In genomic region chr9:128412120-128412790, GRCh38 we compare ENCODE assay signal across 8 cellular contexts. TPM values are rescaled to one million over a fixed set of nuclear protein-coding genes. Genes with fewer than 3 reads are reported as not detected.
DNase-seq lines count a peak whose midpoint lies in the region; ATAC-seq and TF ChIP-seq lines count a peak whose summit lies in the region.

No MANE protein-coding gene starts in this region.

- no peak for ATAC-seq in GM21526 (IDR thresholded peaks at IDR 0.05; ENCODE audit: low FRiP score, unreplicated experiment)
- ATAC-seq in GM18502 (IDR thresholded peaks at IDR 0.05; ENCODE audit: poor library complexity, unreplicated experiment) = no peak

- H4K8ac ChIP-seq in mesenchymal stem cell (ENCODE audit: low read length) = no peak overlapping the region

- no peaks in the 10 kb centered on the region for H3K79me1 ChIP-seq in mesenchymal stem cell (replicated peaks; ENCODE audit: low read length, poor library complexity, severe bottlenecking)

- no peak overlapping the region for H3K4ac ChIP-seq in mesenchymal stem cell (ENCODE audit: low read depth in 1 of 2, low read length in 2 of 2)

- peaks cover 5% of the 10 kb centered on the region for H3K4me1 ChIP-seq in mesenchymal stem cell (ENCODE audit: control insufficient read depth, insufficient read depth, low read depth, low read length)

- no peak overlapping the region for H2BK15ac ChIP-seq in mesenchymal stem cell (ENCODE audit: low read depth, poor library complexity, severe bottlenecking)

- no peak overlapping the region for H2BK120ac ChIP-seq in mesenchymal stem cell (ENCODE audit: low read depth, low read length)

- 24% methylated on average over 13 of the region's 13 CpGs for WGBS in mesenchymal stem cell

- H2BK12ac ChIP-seq in mesenchymal stem cell (ENCODE audit: low read length in 2 of 2) = no peak overlapping the region

- no peak overlapping the region for H3K23ac ChIP-seq in mesenchymal stem cell (ENCODE audit: low read length in 2 of 2)

- H3K4me2 ChIP-seq in mesenchymal stem cell (ENCODE audit: low read length, poor library complexity, severe bottlenecking) = no peak overlapping the region

- H3K27ac ChIP-seq in coronary artery (no peak overlapping the region), mesenchymal stem cell (ENCODE audit: low read length, poor library complexity, severe bottlenecking) (no peak overlapping the region)

- H3K9me3 ChIP-seq in mesenchymal stem cell (ENCODE audit: control insufficient read depth, low read length) = no peaks in the 10 kb centered on the region

- no peak overlapping the region for H4K91ac ChIP-seq in mesenchymal stem cell (ENCODE audit: low read length)

- no peak overlapping the region for H3K18ac ChIP-seq in mesenchymal stem cell (ENCODE audit: low read depth in 1 of 2, low read length in 2 of 2)

- TF ChIP-seq CTCF in GM10248 (IDR thresholded peaks at IDR 0.05; ENCODE audit: control extremely low read depth, extremely low read depth, low read depth, missing control alignments) (peak; percentile 50), coronary artery (IDR thresholded peaks at IDR 0.05) (peak; percentile 26)

- no peak overlapping the region for H2AK5ac ChIP-seq in mesenchymal stem cell (ENCODE audit: low read length, severe bottlenecking)

- CTCF ChIA-PET in GM10248 (lab: Yijun Ruan, JAX) = interaction anchor here (0.9 to 5.8 kb wide), 9 partner anchors 8 to 117 kb away, joined by 3 to 59 read pairs (median 4); partner anchors contain the start of genes CERCAM and URM1

- POLR2A ChIA-PET in GM10248 (lab: Yijun Ruan, JAX) = no interaction called here

- no peaks in the 10 kb centered on the region for H3K36me3 ChIP-seq in mesenchymal stem cell (ENCODE audit: control insufficient read depth in 1 of 2, insufficient read depth in 2 of 2, low read depth in 1 of 2, low read length in 2 of 2)

- H3K27me3 ChIP-seq in mesenchymal stem cell (ENCODE audit: control insufficient read depth in 1 of 2, insufficient read depth in 1 of 2, low read length in 2 of 2) = peaks cover 49 to 56% of the 10 kb centered on the region in 2 experiments

- H2AFZ ChIP-seq in mesenchymal stem cell (ENCODE audit: low read depth, low read length) = no peak overlapping the region

- no peak overlapping the region for H3K4me3 ChIP-seq in coronary artery
- H3K4me3 ChIP-seq in mesenchymal stem cell (ENCODE audit: insufficient read depth in 1 of 2, low read depth in 1 of 2, low read length in 2 of 2) = no peak overlapping the region

- H3K9ac ChIP-seq in mesenchymal stem cell (ENCODE audit: low read length) = no peak overlapping the region

- H2BK5ac ChIP-seq in mesenchymal stem cell (ENCODE audit: low read depth, low read length, poor library complexity, severe bottlenecking) = no peak overlapping the region

- H3K14ac ChIP-seq in mesenchymal stem cell (ENCODE audit: low read length in 2 of 2) = no peak overlapping the region

- DNase-seq in GM10248 (ENCODE audit: extremely low spot score) (no peak), NCI-H1694 treated with DMSO at 0.1 percent for 48 hours (lab: John Stamatoyannopoulos, UW) (peak; percentile 57), coronary artery (ENCODE audit: low spot score) (no peak), mesenchymal stem cell (peak; percentile 35), superior temporal gyrus (ENCODE audit: extremely low spot score) (peak; percentile 96)
- peak; percentile 28 for DNase-seq in activated CD4-positive, alpha-beta T cell treated with anti-CD3 and anti-CD28 coated beads for 1 hour

RNA-seq across cellular contexts. Expression of gene CERCAM, which starts 8.4 kb away (rescaled TPM):
- 96.2 TPM for polyA plus RNA-seq in mesenchymal stem cell (2013, experiment 1 of 2)
- 100 TPM for polyA plus RNA-seq in mesenchymal stem cell (2013, experiment 2 of 2)

RNA-seq across cellular contexts. Expression of gene URM1, which starts 41.1 kb away (rescaled TPM):
- polyA plus RNA-seq in mesenchymal stem cell (2013, experiment 1 of 2) = 59.4 TPM
- polyA plus RNA-seq in mesenchymal stem cell (2013, experiment 2 of 2) = 59.8 TPM

RNA-seq across cellular contexts. Expression of gene ODF2, which starts 43.6 kb away (rescaled TPM):
- 20.1 TPM for polyA plus RNA-seq in mesenchymal stem cell (2013, experiment 1 of 2)
- polyA plus RNA-seq in mesenchymal stem cell (2013, experiment 2 of 2) = 20.1 TPM

Comparison
In these comparisons a context has a peak if more than half of its experiments do, and no peak if none do; other contexts are left out.
1. DNase-seq: peak in NCI-H1694 treated with DMSO at 0.1 percent for 48 hours (single experiment), activated CD4-positive, alpha-beta T cell treated with anti-CD3 and anti-CD28 coated beads for 1 hour (single experiment), mesenchymal stem cell (single experiment) and superior temporal gyrus (single experiment); none in GM10248 (single experiment) and coronary artery (single experiment).